In genomic region chr1:9721606-9722377, GRCh38 we compare ENCODE assay signal across 8 cellular contexts.
DNase-seq lines count a peak whose midpoint lies in the region; FAIRE-seq and TF ChIP-seq lines count a peak whose summit lies in the region.

No MANE protein-coding gene starts in this region.

- POLR2A ChIA-PET in CD8-positive, alpha-beta memory T cell (lab: Charles Lee): interaction anchor here (0.6 to 3.9 kb wide), 6 partner anchors 9 to 1201 kb away, joined by 3 to 36 read pairs (median 3); partner anchors contain the start of gene PIK3CD

- no peak overlapping the region for H3K4me2 ChIP-seq in neural cell (ENCODE audit: low read length)

- DNase-seq in CD8-positive, alpha-beta memory T cell: peak; percentile 72 to 89 (median 82)
- DNase-seq in Jurkat, Clone E6-1 (ENCODE audit: low read depth, low spot score): peak; percentile 39
- DNase-seq in activated CD4-positive, alpha-beta T cell treated with anti-CD3 and anti-CD28 coated beads, Interleukin-2, amount 50 U/mL, for 24 hours (ENCODE audit: low read depth in 1 of 2, low spot score in 1 of 2): peak; percentile 63 to 67
- DNase-seq in dermis microvascular lymphatic vessel endothelial cell (ENCODE audit: low read depth in 2 of 2) (peak; percentile 3 to 34), urothelium cell line (ENCODE audit: low spot score) (peak; percentile 52), DMS79 (lab: John Stamatoyannopoulos, UW) (no peak), NCI-H2081 treated with DMSO at 0.1 percent for 48 hours (lab: John Stamatoyannopoulos, UW) (no peak)

- peaks cover 86% of the 10 kb centered on the region for H3K4me1 ChIP-seq in CD8-positive, alpha-beta memory T cell (ENCODE audit: insufficient read depth, low read length)

- no peak overlapping the region for H2AFZ ChIP-seq in neural cell (ENCODE audit: low read depth, low read length)

- H3K27ac Mint-ChIP-seq in CD8-positive, alpha-beta memory T cell: peak overlapping the region; percentile 36 to 91 (median 63)

- FAIRE-seq in urothelium cell line (lab: Jason Lieb, UNC): no peak

- no peak overlapping the region for H3K9ac ChIP-seq in neural cell (ENCODE audit: low read length)

- no peak overlapping the region for H3K4me3 ChIP-seq in CD8-positive, alpha-beta memory T cell (ENCODE audit: low read length)
- H3K4me3 ChIP-seq in Jurkat, Clone E6-1 (ENCODE audit: low read length): no peak overlapping the region
- H3K4me3 ChIP-seq in neural cell (ENCODE audit: low read length): no peak overlapping the region

- H3K4me3 Mint-ChIP-seq in CD8-positive, alpha-beta memory T cell: peak overlapping the region in 2 of 7 donors; percentile 27 to 29

- no peaks in the 10 kb centered on the region for H3K9me2 ChIP-seq in neural cell (ENCODE audit: insufficient read depth, low read length)

- no peak for TF ChIP-seq EP300 in neural cell (conservative IDR thresholded peaks at IDR 0.05; ENCODE audit: poor library complexity, severe bottlenecking)

- H3K27ac ChIP-seq in CD8-positive, alpha-beta memory T cell (ENCODE audit: low read depth, low read length): no peak overlapping the region
- H3K27ac ChIP-seq in neural cell (ENCODE audit: low read length): no peak overlapping the region

- H3F3A ChIP-seq in neural cell (ENCODE audit: insufficient read depth, low read length, poor library complexity, severe bottlenecking): no peaks in the 10 kb centered on the region

- peaks cover 8 to 81% (median 9%) of the 10 kb centered on the region in 3 donors for H3K36me3 Mint-ChIP-seq in CD8-positive, alpha-beta memory T cell

- peak; percentile 49 for TF ChIP-seq CTCF in neural cell (IDR thresholded peaks at IDR 0.05; ENCODE audit: poor library complexity, severe bottlenecking)

- no peaks in the 10 kb centered on the region for H4K20me1 ChIP-seq in neural cell (ENCODE audit: insufficient read depth)

- peaks cover 21 to 70% (median 35%) of the 10 kb centered on the region in 3 donors for H3K4me1 Mint-ChIP-seq in CD8-positive, alpha-beta memory T cell

- no peaks in the 10 kb centered on the region for H3K9me3 ChIP-seq in CD8-positive, alpha-beta memory T cell (ENCODE audit: low read length)
- H3K9me3 ChIP-seq in neural cell (ENCODE audit: low read length): no peaks in the 10 kb centered on the region

- CTCF ChIA-PET in CD8-positive, alpha-beta memory T cell (lab: Charles Lee): interaction anchor here (0.6 to 20.4 kb wide), 16 partner anchors 9 to 147 kb away, joined by 3 to 280 read pairs (median 4); no protein-coding TSS in a partner anchor

- no peaks in the 10 kb centered on the region for H3K27me3 ChIP-seq in CD8-positive, alpha-beta memory T cell (ENCODE audit: insufficient read depth, low read length, poor library complexity, severe bottlenecking)
- no peaks in the 10 kb centered on the region for H3K27me3 ChIP-seq in neural cell (ENCODE audit: insufficient read depth, low read depth, low read length)

- peaks cover 0 to 3% of the 10 kb centered on the region in 2 donors for H3K27me3 Mint-ChIP-seq in CD8-positive, alpha-beta memory T cell

- peaks cover 65% of the 10 kb centered on the region for H3K36me3 ChIP-seq in CD8-positive, alpha-beta memory T cell (ENCODE audit: insufficient read depth, low read length)
- H3K36me3 ChIP-seq in neural cell (ENCODE audit: insufficient read depth, low read length): no peaks in the 10 kb centered on the region

- no peaks in the 10 kb centered on the region for H3K9me3 Mint-ChIP-seq in CD8-positive, alpha-beta memory T cell

- TF ChIP-seq RAD21 in neural cell (conservative IDR thresholded peaks at IDR 0.05): peak; percentile 11

- no peaks in the 10 kb centered on the region for H3K79me2 ChIP-seq in neural cell (replicated peaks; ENCODE audit: insufficient read depth, low read length)

TF ChIP-seq in neural cell, 6 proteins besides CTCF, POLR2A, EP300 and RAD21:
- TF ChIP-seq MXI1 (conservative IDR thresholded peaks at IDR 0.05; ENCODE audit: poor library complexity, severe bottlenecking) (no peak), SMC3 (conservative IDR thresholded peaks at IDR 0.05; ENCODE audit: poor library complexity) (peak; percentile 39)
TF ChIP-seq in neural cell: peak in this region for 1.

Comparison
In these comparisons a context has a peak if more than half of its experiments do, and no peak if none do; other contexts are left out.
1. DNase-seq: peak in CD8-positive, alpha-beta memory T cell (5 of 5), Jurkat, Clone E6-1 (single experiment), activated CD4-positive, alpha-beta T cell treated with anti-CD3 and anti-CD28 coated beads, Interleukin-2, amount 50 U/mL, for 24 hours (2 of 2), dermis microvascular lymphatic vessel endothelial cell (2 of 2) and urothelium cell line (single experiment); none in DMS79 (single experiment) and NCI-H2081 treated with DMSO at 0.1 percent for 48 hours (single experiment).